Comparison of ENCODE assay signal across 21 cellular contexts in the genomic region with DNA sequence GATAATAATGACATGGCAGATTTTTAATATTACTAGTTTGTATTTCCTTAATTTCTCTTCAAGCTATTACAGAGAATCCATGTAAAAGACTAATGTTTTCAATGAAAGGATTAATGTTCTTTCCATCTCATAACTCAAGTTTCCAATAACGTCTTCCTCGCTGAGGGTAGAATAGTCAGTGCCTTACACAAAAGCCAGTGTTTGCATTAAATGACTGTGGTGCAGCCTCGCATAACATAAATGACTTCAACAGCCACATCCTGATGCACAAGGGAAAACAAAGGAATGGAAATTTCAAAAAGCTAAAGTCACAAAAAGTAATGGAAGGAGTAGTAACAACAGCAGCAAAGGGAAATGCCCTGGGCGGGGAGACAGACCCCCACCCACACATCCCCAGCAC.
"Had no signal": no experiment of that assay in that cellular context is flagged by ENCODE, and none has a peak within 500 bp of the region (broad histone marks: within the 10 kb centered on the region; RNA-seq: fewer than 3 reads in every experiment).

No MANE protein-coding gene starts in this region.

- DNase-seq: activated CD4-positive, alpha-beta T cell treated with anti-CD3 and anti-CD28 coated beads, Interleukin-2, amount 50 U/mL, for 4 hours; activated CD4-positive, CD25-positive, alpha-beta regulatory T cell; activated CD8-positive, alpha-beta memory T cell treated with anti-CD3 and anti-CD28 coated beads, Interleukin-2, amount 10 ng/mL, durations not matched to agents 7 days and 5 days; activated gamma-delta T cell treated with Interleukin-2 at 50 U/mL for 16 hours; activated naive CD8-positive, alpha-beta T cell treated with anti-CD3 and anti-CD28 coated beads, Interleukin-2, amount 50 U/mL, for 24 hours; activated T-cell treated with anti-CD3 and anti-CD28 coated beads, Interleukin-2, amount 50 U/mL, for 4 hours; dorsolateral prefrontal cortex; islet precursor cell; left lung; mammary epithelial cell; ovary; stimulated activated CD4-positive, alpha-beta T cell treated with anti-CD3 and anti-CD28 coated beads, Interleukin-12 subunit alpha, Interleukin-12 subunit beta, amount 100 ng/mL, for 4 hours; stimulated activated CD4-positive, alpha-beta T cell treated with anti-CD3 and anti-CD28 coated beads, Interleukin-2, amount 100 ng/mL, for 24 hours; substantia nigra; trophoblast cell had no signal

- H3K27me3 Mint-ChIP-seq: activated CD8-positive, alpha-beta memory T cell treated with anti-CD3 and anti-CD28 coated beads, Interleukin-2, amount 10 ng/mL, durations not matched to agents 7 days and 5 days; activated naive CD8-positive, alpha-beta T cell treated with anti-CD3 and anti-CD28 coated beads, Interleukin-2, amount 50 U/mL, for 24 hours had no signal

- H2AFZ ChIP-seq: neural progenitor cell had no signal

- H3K27ac Mint-ChIP-seq: activated CD8-positive, alpha-beta memory T cell treated with anti-CD3 and anti-CD28 coated beads, Interleukin-2, amount 10 ng/mL, durations not matched to agents 7 days and 5 days; neural progenitor cell; stimulated activated effector memory CD8-positive, alpha-beta T cell treated with anti-CD3 and anti-CD28 coated beads, Interleukin-12 subunit alpha, Interleukin-12 subunit beta, amount 100 ng/mL, for 72 hours; T-helper 2 cell treated with Interferon-gamma antibody and Interleukin-4, amounts not matched to agents 5 μg/mL and 100 μg/mL, for 36 hours had no signal

- H3K27me3 ChIP-seq: ascending aorta, dorsolateral prefrontal cortex, left lung, neural progenitor cell, ovary had no signal

- H3K4me1 ChIP-seq: ascending aorta, neural progenitor cell had no signal

- H3K4me2 ChIP-seq: neural progenitor cell had no signal

- H3K4me3 Mint-ChIP-seq: activated CD8-positive, alpha-beta memory T cell treated with anti-CD3 and anti-CD28 coated beads, Interleukin-2, amount 10 ng/mL, durations not matched to agents 7 days and 5 days; activated naive CD8-positive, alpha-beta T cell treated with anti-CD3 and anti-CD28 coated beads, Interleukin-2, amount 50 U/mL, for 24 hours; activated T-cell treated with anti-CD3 and anti-CD28 coated beads, Interleukin-2, amount 50 U/mL, for 4 hours; neural progenitor cell; stimulated activated effector memory CD8-positive, alpha-beta T cell treated with anti-CD3 and anti-CD28 coated beads, Interleukin-12 subunit alpha, Interleukin-12 subunit beta, amount 100 ng/mL, for 72 hours; T-helper 2 cell treated with Interferon-gamma antibody and Interleukin-4, amounts not matched to agents 5 μg/mL and 100 μg/mL, for 36 hours had no signal

- H3K9me3 Mint-ChIP-seq: activated T-cell treated with anti-CD3 and anti-CD28 coated beads, Interleukin-2, amount 50 U/mL, for 4 hours; stimulated activated effector memory CD8-positive, alpha-beta T cell treated with anti-CD3 and anti-CD28 coated beads, Interleukin-12 subunit alpha, Interleukin-12 subunit beta, amount 100 ng/mL, for 72 hours had no signal

- H3K36me3 ChIP-seq: ascending aorta, left lung, neural progenitor cell, ovary had no signal

- H3K4me3 ChIP-seq: ascending aorta, dorsolateral prefrontal cortex, left lung, neural progenitor cell, ovary had no signal

- H3K27ac ChIP-seq: ascending aorta, dorsolateral prefrontal cortex, left lung, neural progenitor cell, ovary had no signal

- H3K9ac ChIP-seq: neural progenitor cell had no signal

- FAIRE-seq: endometrium had no signal

- H3K9me3 ChIP-seq: ascending aorta, left lung, ovary had no signal

- ATAC-seq: activated CD8-positive, alpha-beta memory T cell treated with anti-CD3 and anti-CD28 coated beads, Interleukin-2, amount 10 ng/mL, durations not matched to agents 7 days and 5 days; activated naive CD8-positive, alpha-beta T cell treated with anti-CD3 and anti-CD28 coated beads, Interleukin-2, amount 50 U/mL, for 24 hours; activated T-cell treated with anti-CD3 and anti-CD28 coated beads, Interleukin-2, amount 50 U/mL, for 4 hours; esophagus mucosa; left lung; stimulated activated effector memory CD8-positive, alpha-beta T cell treated with anti-CD3 and anti-CD28 coated beads, Interleukin-12 subunit alpha, Interleukin-12 subunit beta, amount 100 ng/mL, for 72 hours had no signal
